Comparison of ENCODE assay signal across 12 cellular contexts in genomic region chr7:133504825-133505224, GRCh38.
"Had no signal": no experiment of that assay in that cellular context is flagged by ENCODE, and none has a peak within 500 bp of the region (broad histone marks: within the 10 kb centered on the region; RNA-seq: fewer than 3 reads in every experiment).

No MANE protein-coding gene starts in this region.

- H3K27ac ChIP-seq: thyroid gland, uterus had no signal

- H3K27me3 ChIP-seq: thyroid gland, uterus had no signal

- H3K27ac Mint-ChIP-seq: activated CD4-positive, alpha-beta memory T cell treated with anti-CD3 and anti-CD28 coated beads for 36 hours; activated naive CD8-positive, alpha-beta T cell had no signal

- DNase-seq: activated CD4-positive, alpha-beta memory T cell treated with anti-CD3 and anti-CD28 coated beads for 36 hours; activated CD4-positive, alpha-beta T cell treated with anti-CD3 and anti-CD28 coated beads for 1 hour; activated gamma-delta T cell; activated T-cell treated with anti-CD3 and anti-CD28 coated beads, Interleukin-2, amount 50 U/mL, for 4 hours; anterior cingulate cortex; cortex of kidney; effector CD8-positive, alpha-beta T cell; hypothalamus; thyroid gland; uterus had no signal

- H3K9me3 Mint-ChIP-seq: activated CD4-positive, alpha-beta memory T cell treated with anti-CD3 and anti-CD28 coated beads for 36 hours had no signal

- H3K4me3 ChIP-seq: smooth muscle cell, thyroid gland, uterus had no signal

- H3K4me1 ChIP-seq: thyroid gland, uterus had no signal

- H3K36me3 ChIP-seq: thyroid gland, uterus had no signal

- H3K9me3 ChIP-seq: thyroid gland, uterus had no signal

- H3K4me3 Mint-ChIP-seq: activated CD4-positive, alpha-beta memory T cell treated with anti-CD3 and anti-CD28 coated beads for 36 hours; activated naive CD8-positive, alpha-beta T cell; activated T-cell treated with anti-CD3 and anti-CD28 coated beads, Interleukin-2, amount 50 U/mL, for 4 hours had no signal

- H3K27me3 Mint-ChIP-seq: activated CD4-positive, alpha-beta memory T cell treated with anti-CD3 and anti-CD28 coated beads for 36 hours; activated naive CD8-positive, alpha-beta T cell had no signal
